14 cellular contexts compared by ENCODE assay signal in genomic region chr16:1809281-1809801, GRCh38. TPM values are rescaled to one million over a fixed set of nuclear protein-coding genes. Genes with fewer than 3 reads are reported as not detected.
A peak's percentile ranks its signal among the peaks of the same experiment; 100 is the strongest.
DNase-seq lines count a peak whose midpoint lies in the region; ATAC-seq and TF ChIP-seq lines count a peak whose summit lies in the region.
"Had no signal": no experiment of that assay in that cellular context is flagged by ENCODE, and none has a peak within 500 bp of the region (broad histone marks: within the 10 kb centered on the region; RNA-seq: fewer than 3 reads in every experiment).

No MANE protein-coding gene starts in this region.

- H3K36me3 Mint-ChIP-seq in GM23338 (ENCODE audit: low read depth) (peaks cover 34% of the 10 kb centered on the region), endothelial cell (ENCODE audit: low read depth, unreplicated experiment) (peaks cover 32% of the 10 kb centered on the region)

- H3K4me1 ChIP-seq in GM23338 (ENCODE audit: insufficient read depth) = no peaks in the 10 kb centered on the region
- H3K4me1 ChIP-seq in hepatocyte (ENCODE audit: insufficient read depth) = no peaks in the 10 kb centered on the region
- H3K4me1 ChIP-seq in uterus = no peaks in the 10 kb centered on the region
- H3K4me1 ChIP-seq: foreskin keratinocyte had no signal

- peak in 1 of 2 experiments; percentile 30; a peak in 1 of 4 replicates for TF ChIP-seq CTCF in GM23338 (conservative IDR thresholded peaks at IDR 0.05; ENCODE audit: low read depth in 2 of 2)
- no peak for TF ChIP-seq CTCF in hepatocyte (IDR thresholded peaks at IDR 0.05; ENCODE audit: poor library complexity)
- TF ChIP-seq CTCF in endothelial cell (IDR thresholded peaks at IDR 0.05; ENCODE audit: unreplicated experiment) = no peak
- no peak for TF ChIP-seq CTCF in uterus (IDR thresholded peaks at IDR 0.05)

- H3K27me3 Mint-ChIP-seq in GM23338 (ENCODE audit: insufficient read depth, low read depth, poor library complexity) (peaks cover 4% of the 10 kb centered on the region), endothelial cell (ENCODE audit: unreplicated experiment) (peaks cover 3% of the 10 kb centered on the region)

- H3K4me3 ChIP-seq in GM23338 (no peak overlapping the region), hepatocyte (no peak overlapping the region), uterus (no peak overlapping the region)

- no peaks in the 10 kb centered on the region for H3K36me3 ChIP-seq in GM23338 (ENCODE audit: insufficient read depth)
- H3K36me3 ChIP-seq in hepatocyte (replicated peaks; ENCODE audit: insufficient read depth, low read depth) = no peaks in the 10 kb centered on the region
- H3K36me3 ChIP-seq in uterus = no peaks in the 10 kb centered on the region

- H3K9me3 Mint-ChIP-seq in GM23338 (peaks cover 10% of the 10 kb centered on the region; the same call in 2 of the 3 replicates), endothelial cell (ENCODE audit: unreplicated experiment) (no peaks in the 10 kb centered on the region)

- H3K27ac Mint-ChIP-seq in GM23338 (no peak overlapping the region), endothelial cell (ENCODE audit: unreplicated experiment) (no peak overlapping the region)
- H3K27ac Mint-ChIP-seq: CD8-positive, alpha-beta T cell had no signal

- H3K27ac ChIP-seq in GM23338 (ENCODE audit: low read depth) (no peak overlapping the region), hepatocyte (no peak overlapping the region), uterus (no peak overlapping the region)
- H3K27ac ChIP-seq: foreskin keratinocyte had no signal

- H3K9me2 ChIP-seq in GM23338 (ENCODE audit: insufficient read depth) (no peaks in the 10 kb centered on the region), hepatocyte (replicated peaks; ENCODE audit: insufficient read depth) (no peaks in the 10 kb centered on the region)

- H3K4me2 ChIP-seq in GM23338 = no peak overlapping the region
- no peak overlapping the region for H3K4me2 ChIP-seq in hepatocyte

- H3K79me2 ChIP-seq in GM23338 (replicated peaks; ENCODE audit: insufficient read depth) (no peaks in the 10 kb centered on the region; the same call in 1 of the 2 replicates), hepatocyte (no peaks in the 10 kb centered on the region)

- DNase-seq in GM23338 (ENCODE audit: low spot score) (peak; percentile 76), hepatocyte (ENCODE audit: low spot score) (peak; percentile 8), endothelial cell (ENCODE audit: low spot score) (no peak), uterus (no peak)
- DNase-seq: activated gamma-delta T cell; anterior cingulate cortex; CD8-positive, alpha-beta T cell; DND-41; foreskin keratinocyte; NCI-H1092; NCI-H2107; NCI-H526 treated with DMSO at 0.1 percent for 48 hours; T1000 had no signal

- peak; percentile 97 for ATAC-seq in GM23338
- ATAC-seq: CD8-positive, alpha-beta T cell; foreskin keratinocyte had no signal

- 82% methylated on average over 27 of the region's 28 CpGs for WGBS in hepatocyte (ENCODE audit: low lambda C conversion rate, missing lambda C conversion rate)

- H3K4me3 Mint-ChIP-seq in GM23338 = no peak overlapping the region
- H3K4me3 Mint-ChIP-seq in endothelial cell (ENCODE audit: unreplicated experiment) = no peak overlapping the region
- H3K4me3 Mint-ChIP-seq: CD8-positive, alpha-beta T cell had no signal

- H3K27me3 ChIP-seq in GM23338 (ENCODE audit: insufficient read depth) (no peaks in the 10 kb centered on the region), hepatocyte (no peaks in the 10 kb centered on the region), uterus (no peaks in the 10 kb centered on the region)
- H3K27me3 ChIP-seq: foreskin keratinocyte had no signal

- H3K4me1 Mint-ChIP-seq in GM23338 (no peaks in the 10 kb centered on the region), endothelial cell (ENCODE audit: unreplicated experiment) (no peaks in the 10 kb centered on the region)

- H2AFZ ChIP-seq in GM23338 = no peak overlapping the region
- no peak overlapping the region for H2AFZ ChIP-seq in hepatocyte

- TF ChIP-seq POLR2A in uterus (IDR thresholded peaks at IDR 0.05) = no peak

- intact Hi-C loops in uterus (cut with DNase I; ENCODE audit: low total_unique reads) = no loop called here

- no peaks in the 10 kb centered on the region; the same call in 1 of the 2 replicates for H3F3A ChIP-seq in GM23338 (replicated peaks; ENCODE audit: low read depth)

- no peaks in the 10 kb centered on the region; the same call in 1 of the 2 replicates for H4K20me1 ChIP-seq in GM23338 (replicated peaks; ENCODE audit: insufficient read depth)
- peaks cover 3% of the 10 kb centered on the region for H4K20me1 ChIP-seq in hepatocyte (ENCODE audit: insufficient read depth, poor library complexity, severe bottlenecking)

- no peaks in the 10 kb centered on the region for H3K9me3 ChIP-seq in hepatocyte (ENCODE audit: low read depth)
- H3K9me3 ChIP-seq in uterus = no peaks in the 10 kb centered on the region

TF ChIP-seq in GM23338, 12 proteins besides CTCF, POLR2A, EP300 and RAD21 (continues in another document):
- no peak for TF ChIP-seq JUNB (IDR thresholded peaks at IDR 0.05; ENCODE audit: unreplicated experiment)
- TF ChIP-seq STAT1 (IDR thresholded peaks at IDR 0.05; ENCODE audit: unreplicated experiment) = no peak
- no peak for TF ChIP-seq CREB1 (CRISPR knock-in tag; IDR thresholded peaks at IDR 0.05; ENCODE audit: low read depth)
- TF ChIP-seq ETS1 (IDR thresholded peaks at IDR 0.05) = no peak
- no peak for TF ChIP-seq POLR2AphosphoS5 (IDR thresholded peaks at IDR 0.05; ENCODE audit: low read depth)
- TF ChIP-seq ZNF114 (CRISPR knock-in tag; IDR thresholded peaks at IDR 0.05) = no peak
- no peak for TF ChIP-seq NANOG (IDR thresholded peaks at IDR 0.05; ENCODE audit: borderline replicate concordance)
- no peak for TF ChIP-seq EZH2phosphoT487 (IDR thresholded peaks at IDR 0.05; ENCODE audit: unreplicated experiment)

RNA-seq across cellular contexts. Expression of gene IGFALS, which starts 15.8 kb away (rescaled TPM):
- total RNA-seq in GM23338 (2014; rRNA removed; shearing (Covaris generic)) = not detected in 2 replicates
- polyA plus RNA-seq in GM23338 (2016; fragmentation: Nextera tagmentation; extraction: Ambion mirVana) (0.16 TPM in 1 of 2 replicates, not detected in the other), hepatocyte (10.7 and 12.6 TPM in 2 replicates)
- total RNA-seq in hepatocyte (10.6 and 11.2 TPM in 2 replicates), endothelial cell (ENCODE audit: unreplicated experiment) (not detected), uterus (1 to 10 TPM in 1 of 4 donors, under 1 TPM in 1, not detected in 2; 0.49 to 1.2 TPM)
- total RNA-seq: foreskin keratinocyte, lung microvascular endothelial cell had no signal
- polyA plus RNA-seq: foreskin keratinocyte had no signal

RNA-seq across cellular contexts. Expression of gene HAGH, which starts 17.3 kb away (rescaled TPM):
- 24.7 and 30.6 TPM in 2 replicates for total RNA-seq in GM23338 (2014; rRNA removed; shearing (Covaris generic))
- 28.5 and 28.9 TPM in 2 replicates for polyA plus RNA-seq in GM23338 (2016; fragmentation: Nextera tagmentation; extraction: Ambion mirVana)
- 55.6 and 69.3 TPM in 2 replicates for total RNA-seq in hepatocyte
- polyA plus RNA-seq in hepatocyte = 91.7 and 113 TPM in 2 replicates
- total RNA-seq in endothelial cell (ENCODE audit: unreplicated experiment) = 44.8 TPM
- 10 to 100 TPM; 22.9 to 75.3 (median 34.0) TPM for total RNA-seq in uterus

RNA-seq across cellular contexts. Expression of gene FAHD1, which starts 17.7 kb away (rescaled TPM):
- 17.3 and 21.0 TPM in 2 replicates for total RNA-seq in GM23338 (2014; rRNA removed; shearing (Covaris generic))
- 23.9 and 24.2 TPM in 2 replicates for polyA plus RNA-seq in GM23338 (2016; fragmentation: Nextera tagmentation; extraction: Ambion mirVana)
- 80.6 and 101 TPM in 2 replicates for total RNA-seq in hepatocyte
- 59.4 and 76.6 TPM in 2 replicates for polyA plus RNA-seq in hepatocyte
- 23.1 TPM for total RNA-seq in endothelial cell (ENCODE audit: unreplicated experiment)
- total RNA-seq in uterus = 100 to 1,000 TPM in 1 of 4 donors, 10 to 100 TPM in 2, 1 to 10 TPM in 1; 3.5 to 115 (median 22.2) TPM

RNA-seq across cellular contexts. Expression of gene NUBP2, which starts 26.6 kb away (rescaled TPM):
- 143 and 175 TPM in 2 replicates for total RNA-seq in GM23338 (2014; rRNA removed; shearing (Covaris generic))
- polyA plus RNA-seq in GM23338 (2016; fragmentation: Nextera tagmentation; extraction: Ambion mirVana) = 79.0 and 79.4 TPM in 2 replicates
- total RNA-seq in hepatocyte = 72.7 and 85.4 TPM in 2 replicates
- 92.9 and 101 TPM in 2 replicates for polyA plus RNA-seq in hepatocyte
- total RNA-seq in endothelial cell (ENCODE audit: unreplicated experiment) = 49.8 TPM
- total RNA-seq in uterus = 10 to 100 TPM; 40.5 to 54.6 (median 47.2) TPM

RNA-seq across cellular contexts. Expression of gene SPSB3, which starts 27.0 kb away (rescaled TPM):
- 34.7 and 42.8 TPM in 2 replicates for total RNA-seq in GM23338 (2014; rRNA removed; shearing (Covaris generic))
- polyA plus RNA-seq in GM23338 (2016; fragmentation: Nextera tagmentation; extraction: Ambion mirVana) (27.1 and 33.9 TPM in 2 replicates), hepatocyte (64.6 and 76.4 TPM in 2 replicates)
- total RNA-seq in hepatocyte (34.4 and 38.8 TPM in 2 replicates), endothelial cell (ENCODE audit: unreplicated experiment) (52.9 TPM), uterus (10 to 100 TPM; 24.8 to 67.4 (median 55.8) TPM)

Comparison
In these comparisons a context has a peak if more than half of its experiments do, and no peak if none do; other contexts are left out.
1. DNase-seq: peak in GM23338 (single experiment) and hepatocyte (single experiment); none in endothelial cell (single experiment) and uterus (0 of 2).